17 cellular contexts compared by ENCODE assay signal in genomic region chr10:128275405-128275804, GRCh38.
DNase-seq lines count a peak whose midpoint lies in the region; ATAC-seq and TF ChIP-seq lines count a peak whose summit lies in the region.
"Had no signal": no experiment of that assay in that cellular context is flagged by ENCODE, and none has a peak within 500 bp of the region (broad histone marks: within the 10 kb centered on the region; RNA-seq: fewer than 3 reads in every experiment).

No MANE protein-coding gene starts in this region.

- H3K9me3 ChIP-seq in CD8-positive, alpha-beta memory T cell (ENCODE audit: low read length), result no peaks in the 10 kb centered on the region
- no peaks in the 10 kb centered on the region for H3K9me3 ChIP-seq in effector memory CD4-positive, alpha-beta T cell (ENCODE audit: control insufficient read depth, low read length)
- H3K9me3 ChIP-seq: HAP-1, left ventricle myocardium inferior, tibial artery had no signal

- no peaks in the 10 kb centered on the region for H3K9me3 Mint-ChIP-seq in CD8-positive, alpha-beta memory T cell
- no peaks in the 10 kb centered on the region for H3K9me3 Mint-ChIP-seq in activated CD8-positive, alpha-beta T cell treated with anti-CD3 and anti-CD28 coated beads, Interleukin-2, amount 10 ng/mL, durations not matched to agents 7 days and 5 days (ENCODE audit: insufficient read depth)
- H3K9me3 Mint-ChIP-seq in natural killer cell, result no peaks in the 10 kb centered on the region
- H3K9me3 Mint-ChIP-seq: nephron progenitor cell had no signal

- peaks cover 0 to under 1% (median 0%) of the 10 kb centered on the region in 3 donors for H3K36me3 Mint-ChIP-seq in CD8-positive, alpha-beta memory T cell
- no peaks in the 10 kb centered on the region for H3K36me3 Mint-ChIP-seq in activated CD8-positive, alpha-beta T cell treated with anti-CD3 and anti-CD28 coated beads, Interleukin-2, amount 10 ng/mL, durations not matched to agents 7 days and 5 days (ENCODE audit: low read depth)
- H3K36me3 Mint-ChIP-seq in natural killer cell, result no peaks in the 10 kb centered on the region

- peaks cover 18 to 65% of the 10 kb centered on the region in 2 donors for H3K27me3 Mint-ChIP-seq in CD8-positive, alpha-beta memory T cell
- peaks cover 41% of the 10 kb centered on the region for H3K27me3 Mint-ChIP-seq in activated CD8-positive, alpha-beta T cell treated with anti-CD3 and anti-CD28 coated beads, Interleukin-2, amount 10 ng/mL, durations not matched to agents 7 days and 5 days (ENCODE audit: low read depth)
- H3K27me3 Mint-ChIP-seq in natural killer cell (ENCODE audit: low read depth in 2 of 2), result peaks cover 23 to 43% of the 10 kb centered on the region in 2 donors

- POLR2A ChIA-PET in CD8-positive, alpha-beta memory T cell (lab: Charles Lee), result no interaction called here
- POLR2A ChIA-PET in activated CD8-positive, alpha-beta T cell treated with anti-CD3 and anti-CD28 coated beads, Interleukin-2, amount 10 ng/mL, durations not matched to agents 7 days and 5 days (lab: Charles Lee), result no interaction called here

- no peak overlapping the region for H3K27ac Mint-ChIP-seq in CD8-positive, alpha-beta memory T cell
- H3K27ac Mint-ChIP-seq in activated CD8-positive, alpha-beta T cell treated with anti-CD3 and anti-CD28 coated beads, Interleukin-2, amount 10 ng/mL, durations not matched to agents 7 days and 5 days, result no peak overlapping the region
- peak overlapping the region in 1 of 2 donors; percentile 62 for H3K27ac Mint-ChIP-seq in natural killer cell
- H3K27ac Mint-ChIP-seq: nephron progenitor cell had no signal

- no peaks in the 10 kb centered on the region for H3K36me3 ChIP-seq in CD8-positive, alpha-beta memory T cell (ENCODE audit: insufficient read depth, low read length)
- no peaks in the 10 kb centered on the region for H3K36me3 ChIP-seq in effector memory CD4-positive, alpha-beta T cell (ENCODE audit: control insufficient read depth, insufficient read depth, low read length)
- H3K36me3 ChIP-seq: HAP-1, left ventricle myocardium inferior, tibial artery had no signal

- peak; percentile 18 for DNase-seq in NCI-H1092 treated with DMSO at 0.1 percent for 48 hours (lab: John Stamatoyannopoulos, UW)
- DNase-seq in NCI-H1092 (lab: John Stamatoyannopoulos, UW), result no peak
- no peak for DNase-seq in CD8-positive, alpha-beta memory T cell
- DNase-seq in activated CD8-positive, alpha-beta T cell treated with anti-CD3 and anti-CD28 coated beads, Interleukin-2, amount 10 ng/mL, durations not matched to agents 7 days and 5 days, result peak; percentile 31
- DNase-seq in natural killer cell, result no peak
- DNase-seq in effector memory CD4-positive, alpha-beta T cell, result no peak
- DNase-seq: ACHN; DMS53; effector CD4-positive, alpha-beta T cell; left ventricle myocardium inferior; NCI-H226; nephron progenitor cell had no signal

- CTCF ChIA-PET in CD8-positive, alpha-beta memory T cell (lab: Charles Lee), result interaction anchor here (1.4 kb wide), 1 partner anchor 11 kb away, joined by 3 read pairs; no protein-coding TSS in a partner anchor
- CTCF ChIA-PET in activated CD8-positive, alpha-beta T cell treated with anti-CD3 and anti-CD28 coated beads, Interleukin-2, amount 10 ng/mL, durations not matched to agents 7 days and 5 days (lab: Charles Lee), result interaction anchor here (1.0 to 1.6 kb wide), 5 partner anchors 9 to 94 kb away, joined by 3 to 4 read pairs (median 3); no protein-coding TSS in a partner anchor

- no peaks in the 10 kb centered on the region for H3K4me1 ChIP-seq in CD8-positive, alpha-beta memory T cell (ENCODE audit: insufficient read depth, low read length)
- H3K4me1 ChIP-seq in effector memory CD4-positive, alpha-beta T cell (ENCODE audit: control insufficient read depth, insufficient read depth, low read length, poor library complexity, severe bottlenecking), result no peaks in the 10 kb centered on the region
- H3K4me1 ChIP-seq: HAP-1, left ventricle myocardium inferior had no signal

- H3K27me3 ChIP-seq in CD8-positive, alpha-beta memory T cell (ENCODE audit: insufficient read depth, low read length, poor library complexity, severe bottlenecking), result peaks cover 9% of the 10 kb centered on the region
- H3K27me3 ChIP-seq in effector memory CD4-positive, alpha-beta T cell (replicated peaks; ENCODE audit: control insufficient read depth, insufficient read depth, low read length, poor library complexity, severe bottlenecking), result peaks cover 3% of the 10 kb centered on the region

- TF ChIP-seq POLR2A in GM18505 (IDR thresholded peaks at IDR 0.05; ENCODE audit: borderline replicate concordance, extremely low read depth, insufficient read depth, insufficient read length), result no peak

- no peak overlapping the region for H3K27ac ChIP-seq in CD8-positive, alpha-beta memory T cell (ENCODE audit: low read depth, low read length)
- H3K27ac ChIP-seq in effector memory CD4-positive, alpha-beta T cell (ENCODE audit: insufficient read depth, low read length, poor library complexity, severe bottlenecking), result no peak overlapping the region
- H3K27ac ChIP-seq: left ventricle myocardium inferior, tibial artery had no signal

- H3K4me1 Mint-ChIP-seq in CD8-positive, alpha-beta memory T cell, result peaks cover 7 to 17% (median 13%) of the 10 kb centered on the region in 3 donors
- H3K4me1 Mint-ChIP-seq in activated CD8-positive, alpha-beta T cell treated with anti-CD3 and anti-CD28 coated beads, Interleukin-2, amount 10 ng/mL, durations not matched to agents 7 days and 5 days (ENCODE audit: low read depth), result peaks cover 10% of the 10 kb centered on the region
- H3K4me1 Mint-ChIP-seq in natural killer cell, result peaks cover 12 to 14% of the 10 kb centered on the region in 2 donors

- ATAC-seq in activated CD8-positive, alpha-beta T cell treated with anti-CD3 and anti-CD28 coated beads, Interleukin-2, amount 10 ng/mL, durations not matched to agents 7 days and 5 days, result no peak
- ATAC-seq in natural killer cell (peak in 1 of 3 donors; percentile 69), GM18505 (IDR thresholded peaks at IDR 0.05; ENCODE audit: unreplicated experiment) (no peak), GM18870 (IDR thresholded peaks at IDR 0.05; ENCODE audit: unreplicated experiment) (no peak)
- ATAC-seq: SK-N-SH treated with all-trans-retinoic acid at 6 μM for 48 hours had no signal

- H3K4me3 ChIP-seq in CD8-positive, alpha-beta memory T cell (ENCODE audit: low read length), result no peak overlapping the region
- no peak overlapping the region for H3K4me3 ChIP-seq in effector memory CD4-positive, alpha-beta T cell (ENCODE audit: insufficient read depth, low read depth, low read length, poor library complexity, severe bottlenecking)
- H3K4me3 ChIP-seq: HAP-1, left ventricle myocardium inferior, tibial artery had no signal

- intact Hi-C loops in natural killer cell (cut with micrococcal nuclease), result no loop called here

- TF ChIP-seq CTCF in natural killer cell (IDR thresholded peaks at IDR 0.05), result no peak

- H3K4me3 Mint-ChIP-seq in CD8-positive, alpha-beta memory T cell, result peak overlapping the region in 6 of 7 donors; percentile 7 to 71 (median 36)
- peak overlapping the region; percentile 38 for H3K4me3 Mint-ChIP-seq in activated CD8-positive, alpha-beta T cell treated with anti-CD3 and anti-CD28 coated beads, Interleukin-2, amount 10 ng/mL, durations not matched to agents 7 days and 5 days
- H3K4me3 Mint-ChIP-seq in natural killer cell, result peak overlapping the region; percentile 68
- H3K4me3 Mint-ChIP-seq: nephron progenitor cell had no signal

Comparison
In these comparisons a context has a peak if more than half of its experiments do, and no peak if none do; other contexts are left out.
1. DNase-seq: peak in NCI-H1092 treated with DMSO at 0.1 percent for 48 hours (single experiment) and activated CD8-positive, alpha-beta T cell treated with anti-CD3 and anti-CD28 coated beads, Interleukin-2, amount 10 ng/mL, durations not matched to agents 7 days and 5 days (single experiment); none in NCI-H1092 (single experiment), CD8-positive, alpha-beta memory T cell (0 of 5), natural killer cell (single experiment) and effector memory CD4-positive, alpha-beta T cell (0 of 3).
2. Peak in every context shown above with its lines, with median percentiles within 50 percentile points of each other: H3K4me3 Mint-ChIP-seq.